Comparison of ENCODE assay signal across 11 cellular contexts in the genomic region with DNA sequence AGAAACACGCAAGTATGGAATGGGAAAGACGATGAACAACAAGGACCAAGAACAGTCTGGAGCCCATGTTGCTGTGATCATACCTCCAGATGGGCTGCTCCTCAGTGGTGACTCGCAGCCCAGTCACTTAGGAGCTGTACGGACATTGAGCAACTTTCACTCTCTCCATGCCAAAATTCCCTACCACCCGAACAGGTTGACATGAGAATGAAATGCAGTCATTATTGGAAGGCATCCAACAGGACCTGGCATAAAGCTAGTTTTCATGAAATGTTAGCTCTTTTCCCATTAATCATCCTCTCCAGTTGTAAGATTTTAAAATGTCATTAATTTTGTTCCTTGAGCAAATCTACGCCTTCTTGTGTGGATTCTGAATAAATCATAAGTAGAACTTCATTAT.
DNase-seq lines count a peak whose midpoint lies in the region; ATAC-seq lines count a peak whose summit lies in the region.
"Had no signal": no experiment of that assay in that cellular context is flagged by ENCODE, and none has a peak within 500 bp of the region (broad histone marks: within the 10 kb centered on the region; RNA-seq: fewer than 3 reads in every experiment).

No MANE protein-coding gene starts in this region.

- DNase-seq in GM23248 (peak; percentile 86), RPMI7951 (ENCODE audit: low read depth) (peak; percentile 74), fibroblast of gingiva (ENCODE audit: low read depth) (peak; percentile 95), T-helper 9 cell (no peak), iPS-NIHi7 (ENCODE audit: extremely low spot score) (no peak), SKM-1 (lab: John Stamatoyannopoulos, UW; ENCODE audit: unreplicated experiment) (no peak)
- DNase-seq: activated T-cell treated with anti-CD3 and anti-CD28 coated beads, Interleukin-2, amount 50 U/mL, for 24 hours; stimulated activated CD4-positive, alpha-beta T cell treated with anti-CD3 and anti-CD28 coated beads, Interleukin-4, amount 100 ng/mL, for 24 hours; T-cell had no signal

- H3K9me3 ChIP-seq in GM23248 (ENCODE audit: low read depth) (no peaks in the 10 kb centered on the region), skeletal muscle satellite cell (replicated peaks; ENCODE audit: low read length) (no peaks in the 10 kb centered on the region)

- no peaks in the 10 kb centered on the region for H3K36me3 ChIP-seq in GM23248 (ENCODE audit: low read depth)
- H3K36me3 ChIP-seq in skeletal muscle satellite cell (ENCODE audit: insufficient read depth, low read length), result no peaks in the 10 kb centered on the region

- no peaks in the 10 kb centered on the region for H3K27me3 ChIP-seq in GM23248 (replicated peaks; ENCODE audit: insufficient read depth)
- no peaks in the 10 kb centered on the region for H3K27me3 ChIP-seq in skeletal muscle satellite cell (ENCODE audit: control insufficient read depth, insufficient read depth, low read length)

- 3 to 4% methylated on average over 6 of the region's 6 CpGs for WGBS in GM23248 (ENCODE audit: low coverage in 1 of 2, low lambda C conversion rate in 2 of 2, missing lambda C conversion rate in 2 of 2), 2 experiments

- H3F3A ChIP-seq in GM23248 (ENCODE audit: insufficient read depth), result no peaks in the 10 kb centered on the region; the same call in 1 of the 2 replicates

- H3K4me1 ChIP-seq in GM23248 (ENCODE audit: insufficient read depth) (peaks cover 4% of the 10 kb centered on the region), skeletal muscle satellite cell (ENCODE audit: control insufficient read depth, insufficient read depth, low read length) (peaks cover 31% of the 10 kb centered on the region)

- ATAC-seq in GM21367 (IDR thresholded peaks at IDR 0.05; ENCODE audit: unreplicated experiment), result no peak
- ATAC-seq: T-cell had no signal

- H3K4me3 ChIP-seq in GM23248, result no peak overlapping the region
- H3K4me3 ChIP-seq in skeletal muscle satellite cell (ENCODE audit: low read length), result no peak overlapping the region

- no peaks in the 10 kb centered on the region for H4K20me1 ChIP-seq in GM23248 (ENCODE audit: insufficient read depth)

- H2AFZ ChIP-seq in GM23248, result no peak overlapping the region

- H3K79me2 ChIP-seq in GM23248 (ENCODE audit: insufficient read depth), result no peaks in the 10 kb centered on the region

- H3K9ac ChIP-seq in GM23248 (no peak overlapping the region), skeletal muscle satellite cell (ENCODE audit: low read depth, low read length) (no peak overlapping the region)

- peak overlapping the region; percentile 35 for H3K4me2 ChIP-seq in GM23248 (ENCODE audit: unreplicated experiment)
- peak overlapping the region; percentile 7 for H3K4me2 ChIP-seq in skeletal muscle satellite cell (ENCODE audit: low read length)

- no peaks in the 10 kb centered on the region for H3K9me2 ChIP-seq in GM23248 (ENCODE audit: insufficient read depth)

- H3K27ac ChIP-seq in GM23248, result peak overlapping the region; percentile 24

- in situ Hi-C loops in GM23248 (cut with MboI), result no loop called here

Comparison
In these comparisons a context has a peak if more than half of its experiments do, and no peak if none do; other contexts are left out.
1. DNase-seq: peak in GM23248 (single experiment), RPMI7951 (single experiment) and fibroblast of gingiva (single experiment); none in T-helper 9 cell (single experiment), iPS-NIHi7 (single experiment) and SKM-1 (single experiment).